1 cellular context compared by ENCODE assay signal in the genomic region with DNA sequence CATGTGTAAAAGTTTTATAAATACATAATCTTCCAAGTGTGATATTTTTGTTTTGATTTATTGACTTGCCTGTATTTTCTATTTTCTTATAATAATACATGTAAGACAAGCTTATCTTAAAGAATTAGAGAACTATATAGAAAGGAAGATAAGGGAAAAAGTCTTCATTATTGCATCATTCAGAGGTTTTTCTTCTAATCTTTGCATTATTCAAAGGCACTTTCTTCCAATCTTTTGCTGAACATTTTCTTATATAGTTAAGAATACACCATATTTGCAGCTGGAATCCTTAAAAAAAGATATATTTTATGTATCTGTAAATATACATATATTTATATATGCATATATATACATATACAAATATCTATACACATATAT.
A peak's percentile ranks its signal among the peaks of the same experiment; 100 is the strongest.
TF ChIP-seq lines count a peak whose summit lies in the region.

No MANE protein-coding gene starts in this region.

TF ChIP-seq in IMR-90, 13 proteins besides CTCF, POLR2A, EP300 and RAD21 (continued from another document):
- TF ChIP-seq, protein P1, sequence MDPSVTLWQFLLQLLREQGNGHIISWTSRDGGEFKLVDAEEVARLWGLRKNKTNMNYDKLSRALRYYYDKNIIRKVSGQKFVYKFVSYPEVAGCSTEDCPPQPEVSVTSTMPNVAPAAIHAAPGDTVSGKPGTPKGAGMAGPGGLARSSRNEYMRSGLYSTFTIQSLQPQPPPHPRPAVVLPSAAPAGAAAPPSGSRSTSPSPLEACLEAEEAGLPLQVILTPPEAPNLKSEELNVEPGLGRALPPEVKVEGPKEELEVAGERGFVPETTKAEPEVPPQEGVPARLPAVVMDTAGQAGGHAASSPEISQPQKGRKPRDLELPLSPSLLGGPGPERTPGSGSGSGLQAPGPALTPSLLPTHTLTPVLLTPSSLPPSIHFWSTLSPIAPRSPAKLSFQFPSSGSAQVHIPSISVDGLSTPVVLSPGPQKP (IDR thresholded peaks at IDR 0.05; ENCODE audit: borderline replicate concordance, low read depth, low read length): no peak
- no peak for TF ChIP-seq RFX5 (IDR thresholded peaks at IDR 0.05; ENCODE audit: low read depth, low read length)
- TF ChIP-seq CEBPB (IDR thresholded peaks at IDR 0.05; ENCODE audit: low read depth, low read length): peak; percentile 51; the same call in 1 of the 2 replicates
- TF ChIP-seq NFE2L2 (IDR thresholded peaks at IDR 0.05; ENCODE audit: low read depth, low read length): no peak
- TF ChIP-seq SMC3 (IDR thresholded peaks at IDR 0.05; ENCODE audit: low read depth, low read length): no peak
- no peak for TF ChIP-seq MAFK (IDR thresholded peaks at IDR 0.05; ENCODE audit: low read depth, low read length)
- no peak for TF ChIP-seq BHLHE40 (IDR thresholded peaks at IDR 0.05; ENCODE audit: low read depth, low read length)
